In genomic region chr6:73252703-73253102, GRCh38 we compare ENCODE assay signal across 7 cellular contexts.
"Had no signal": no experiment of that assay in that cellular context is flagged by ENCODE, and none has a peak within 500 bp of the region (broad histone marks: within the 10 kb centered on the region; RNA-seq: fewer than 3 reads in every experiment).

No MANE protein-coding gene starts in this region.

- FAIRE-seq: G401.6, GM12891, GM12892, GM18507, GM19239 had no signal

- DNase-seq: GDM1, GF-D8 had no signal
